30 cellular contexts compared by ENCODE assay signal in genomic region chr1:25123551-25123950, GRCh38.
DNase-seq lines count a peak whose midpoint lies in the region; ATAC-seq, FAIRE-seq and TF ChIP-seq lines count a peak whose summit lies in the region.
"Had no signal": no experiment of that assay in that cellular context is flagged by ENCODE, and none has a peak within 500 bp of the region (broad histone marks: within the 10 kb centered on the region; RNA-seq: fewer than 3 reads in every experiment).

No MANE protein-coding gene starts in this region.

- TF ChIP-seq CTCF in hepatocyte (IDR thresholded peaks at IDR 0.05; ENCODE audit: poor library complexity) (no peak), D721Med (IDR thresholded peaks at IDR 0.05; ENCODE audit: insufficient read depth, missing control alignments) (no peak), ascending aorta (IDR thresholded peaks at IDR 0.05) (no peak)

- no peak for FAIRE-seq in D721Med (lab: Jason Lieb, UNC)
- FAIRE-seq: endothelial cell of umbilical vein, RCC 7860 had no signal

- H3K9me3 ChIP-seq in hepatocyte (ENCODE audit: low read depth): no peaks in the 10 kb centered on the region
- H3K9me3 ChIP-seq in ascending aorta: no peaks in the 10 kb centered on the region
- H3K9me3 ChIP-seq: suprapubic skin, upper lobe of right lung had no signal

- intact Hi-C loops in ascending aorta (cut with DNase I): no loop called here

- H4K20me1 ChIP-seq in hepatocyte (ENCODE audit: insufficient read depth, poor library complexity, severe bottlenecking): no peaks in the 10 kb centered on the region

- peaks cover 6% of the 10 kb centered on the region for H3K4me1 ChIP-seq in hepatocyte (ENCODE audit: insufficient read depth)
- H3K4me1 ChIP-seq in ascending aorta: no peaks in the 10 kb centered on the region
- H3K4me1 ChIP-seq: suprapubic skin, upper lobe of right lung had no signal

- 81% methylated on average over 3 of the region's 3 CpGs for WGBS in hepatocyte (ENCODE audit: low lambda C conversion rate, missing lambda C conversion rate)

- H3K27me3 ChIP-seq in hepatocyte: no peaks in the 10 kb centered on the region
- no peaks in the 10 kb centered on the region for H3K27me3 ChIP-seq in ascending aorta
- H3K27me3 ChIP-seq: suprapubic skin, upper lobe of right lung had no signal

- ATAC-seq in activated CD4-positive, CD25-positive, alpha-beta regulatory T cell treated with anti-CD3 and anti-CD28 coated beads, Interleukin-2, amount 50 U/mL, for 24 hours: peak; percentile 46 to 70
- ATAC-seq: GM23338, T-cell had no signal

- no peaks in the 10 kb centered on the region for H3K9me2 ChIP-seq in hepatocyte (replicated peaks; ENCODE audit: insufficient read depth)

- H3K27ac ChIP-seq in hepatocyte (no peak overlapping the region), ascending aorta (no peak overlapping the region)
- H3K27ac ChIP-seq: 22Rv1, skin epidermis, suprapubic skin, upper lobe of right lung had no signal

- DNase-seq in activated CD4-positive, CD25-positive, alpha-beta regulatory T cell treated with anti-CD3 and anti-CD28 coated beads, Interleukin-2, amount 50 U/mL, for 72 hours: no peak
- peak; percentile 14 for DNase-seq in stimulated activated CD4-positive, alpha-beta T cell treated with anti-CD3 and anti-CD28 coated beads, Interleukin-15, amount 100 ng/mL, for 24 hours
- no peak for DNase-seq in stimulated activated CD4-positive, alpha-beta T cell treated with anti-CD3 and anti-CD28 coated beads, Interleukin-12 subunit alpha, Interleukin-12 subunit beta, amount 100 ng/mL, for 4 hours
- peak; percentile 16 for DNase-seq in putamen (ENCODE audit: low spot score)
- no peak for DNase-seq in hepatocyte (ENCODE audit: low spot score)
- DNase-seq in D721Med (ENCODE audit: insufficient read length, low spot score): no peak
- no peak for DNase-seq in ascending aorta (ENCODE audit: low spot score in 2 of 2)
- DNase-seq: activated CD4-positive, CD25-positive, alpha-beta regulatory T cell; activated naive CD8-positive, alpha-beta T cell treated with anti-CD3 and anti-CD28 coated beads, Interleukin-2, amount 10 ng/mL, durations not matched to agents 7 days and 5 days; CD4-positive, CD25-positive, alpha-beta regulatory T cell; HFFc6; islet precursor cell; KG1; left ventricle myocardium superior; MM.1S; NCI-H1417; NCI-H2081; NCI-H345; NCI-H748 treated with DMSO at 0.1 percent for 48 hours; stimulated activated CD4-positive, alpha-beta T cell treated with anti-CD3 and anti-CD28 coated beads, Interleukin-1b, Interleukin-23, amount 100 ng/mL, for 48 hours; stimulated activated CD8-positive, alpha-beta memory T cell treated with anti-CD3 and anti-CD28 coated beads, Interleukin-4, amount 100 ng/mL, for 48 hours; T-cell; upper lobe of right lung had no signal

- no peak overlapping the region for H3K4me2 ChIP-seq in hepatocyte
- H3K4me2 ChIP-seq: GM23338 had no signal

- H3K4me3 ChIP-seq in hepatocyte (no peak overlapping the region), ascending aorta (no peak overlapping the region)
- H3K4me3 ChIP-seq: GM23338, skin epidermis, suprapubic skin, upper lobe of right lung had no signal

- H2AFZ ChIP-seq in hepatocyte: no peak overlapping the region
- H2AFZ ChIP-seq: GM23338 had no signal

- H3K79me2 ChIP-seq in hepatocyte: no peaks in the 10 kb centered on the region

- no peaks in the 10 kb centered on the region for H3K36me3 ChIP-seq in hepatocyte (replicated peaks; ENCODE audit: insufficient read depth, low read depth)
- H3K36me3 ChIP-seq in ascending aorta: no peaks in the 10 kb centered on the region
- H3K36me3 ChIP-seq: suprapubic skin, upper lobe of right lung had no signal

Comparison
In these comparisons a context has a peak if more than half of its experiments do, and no peak if none do; other contexts are left out.
1. DNase-seq: peak in stimulated activated CD4-positive, alpha-beta T cell treated with anti-CD3 and anti-CD28 coated beads, Interleukin-15, amount 100 ng/mL, for 24 hours (single experiment) and putamen (single experiment); none in activated CD4-positive, CD25-positive, alpha-beta regulatory T cell treated with anti-CD3 and anti-CD28 coated beads, Interleukin-2, amount 50 U/mL, for 72 hours (single experiment), stimulated activated CD4-positive, alpha-beta T cell treated with anti-CD3 and anti-CD28 coated beads, Interleukin-12 subunit alpha, Interleukin-12 subunit beta, amount 100 ng/mL, for 4 hours (single experiment), hepatocyte (single experiment), D721Med (single experiment) and ascending aorta (0 of 2).